ENCODE assay signal across 1 cellular context in the genomic region with DNA sequence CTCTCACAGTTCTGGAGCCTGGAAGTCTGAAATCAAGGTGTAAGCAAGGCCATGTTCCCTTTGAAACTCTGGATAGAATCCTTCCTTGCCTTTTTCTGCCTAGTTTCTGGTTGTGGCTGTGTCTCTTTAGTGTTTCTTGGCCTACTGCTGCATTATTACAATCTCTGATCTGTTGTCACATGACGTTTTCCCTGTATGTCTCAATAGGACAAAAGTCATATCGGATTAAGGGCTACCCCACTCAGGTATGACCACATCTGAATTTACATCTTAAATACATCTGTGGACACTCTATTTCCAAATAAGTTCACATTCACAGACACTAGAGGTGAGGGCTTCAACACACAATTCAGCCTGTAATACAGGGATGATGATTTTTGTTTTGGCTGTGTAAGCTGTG.
TF ChIP-seq lines count a peak whose summit lies in the region.

No MANE protein-coding gene starts in this region.

TF ChIP-seq in GM23338, 12 proteins besides CTCF, POLR2A, EP300 and RAD21 (continued from another document):
- TF ChIP-seq STAT1 (IDR thresholded peaks at IDR 0.05; ENCODE audit: unreplicated experiment) = no peak
- no peak for TF ChIP-seq ZNF331 (CRISPR knock-in tag; IDR thresholded peaks at IDR 0.05; ENCODE audit: low read depth)
